In the genomic region with DNA sequence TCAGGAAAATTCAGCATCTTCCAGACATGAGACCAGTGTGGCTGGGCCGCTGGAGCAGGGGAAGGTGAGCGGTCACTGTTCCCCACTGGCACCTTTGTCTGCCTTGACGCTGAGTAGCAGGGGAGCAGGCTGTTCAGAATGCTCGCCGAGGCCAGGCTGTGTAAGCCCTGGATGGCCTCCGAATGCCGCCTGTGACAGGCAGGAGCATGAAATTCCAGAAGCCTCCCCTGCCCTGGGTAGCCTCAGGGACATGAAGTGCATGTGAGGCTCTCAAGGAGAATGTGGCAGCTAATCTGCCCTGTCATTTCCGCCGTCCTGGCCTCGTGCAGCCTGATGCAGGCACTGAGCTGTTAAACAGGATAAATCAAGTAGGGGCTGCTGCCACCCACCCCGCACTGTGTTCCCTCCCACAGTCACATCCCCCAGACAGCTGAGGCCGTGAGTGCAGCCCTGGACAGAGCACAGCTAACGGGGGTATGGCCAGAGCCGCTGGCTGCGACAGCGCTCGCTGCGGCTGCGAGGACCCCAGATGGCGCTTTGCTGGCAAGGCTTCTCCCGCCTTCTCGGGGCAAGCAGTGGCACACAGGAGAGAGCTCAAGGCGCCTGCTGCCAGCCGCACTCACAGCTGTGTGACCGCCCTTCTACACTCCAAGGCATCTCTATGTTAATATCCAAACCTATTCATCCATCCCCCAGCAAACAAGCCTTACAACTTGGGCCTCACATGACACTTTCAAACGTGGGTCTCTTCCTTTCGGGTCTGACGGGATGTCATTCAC, we compare ENCODE assay signal across 2 cellular contexts.
TF ChIP-seq lines count a peak whose summit lies in the region.

No MANE protein-coding gene starts in this region.

TF ChIP-seq in HepG2, 621 proteins besides CTCF, POLR2A, EP300 and RAD21:
- TF ChIP-seq RAD51 (IDR thresholded peaks at IDR 0.05; ENCODE audit: borderline replicate concordance) = no peak
- no peak for TF ChIP-seq NFIC (IDR thresholded peaks at IDR 0.05; ENCODE audit: low read length)
- TF ChIP-seq, protein P1, sequence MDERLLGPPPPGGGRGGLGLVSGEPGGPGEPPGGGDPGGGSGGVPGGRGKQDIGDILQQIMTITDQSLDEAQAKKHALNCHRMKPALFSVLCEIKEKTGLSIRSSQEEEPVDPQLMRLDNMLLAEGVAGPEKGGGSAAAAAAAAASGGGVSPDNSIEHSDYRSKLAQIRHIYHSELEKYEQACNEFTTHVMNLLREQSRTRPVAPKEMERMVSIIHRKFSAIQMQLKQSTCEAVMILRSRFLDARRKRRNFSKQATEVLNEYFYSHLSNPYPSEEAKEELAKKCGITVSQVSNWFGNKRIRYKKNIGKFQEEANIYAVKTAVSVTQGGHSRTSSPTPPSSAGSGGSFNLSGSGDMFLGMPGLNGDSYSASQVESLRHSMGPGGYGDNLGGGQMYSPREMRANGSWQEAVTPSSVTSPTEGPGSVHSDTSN (CRISPR knock-in tag; IDR thresholded peaks at IDR 0.05) = no peak
- no peak for TF ChIP-seq RBFOX2 (IDR thresholded peaks at IDR 0.05; ENCODE audit: low read depth, low read length)
- no peak for TF ChIP-seq ZNF720 (CRISPR knock-in tag; IDR thresholded peaks at IDR 0.05)
- TF ChIP-seq, protein P2, sequence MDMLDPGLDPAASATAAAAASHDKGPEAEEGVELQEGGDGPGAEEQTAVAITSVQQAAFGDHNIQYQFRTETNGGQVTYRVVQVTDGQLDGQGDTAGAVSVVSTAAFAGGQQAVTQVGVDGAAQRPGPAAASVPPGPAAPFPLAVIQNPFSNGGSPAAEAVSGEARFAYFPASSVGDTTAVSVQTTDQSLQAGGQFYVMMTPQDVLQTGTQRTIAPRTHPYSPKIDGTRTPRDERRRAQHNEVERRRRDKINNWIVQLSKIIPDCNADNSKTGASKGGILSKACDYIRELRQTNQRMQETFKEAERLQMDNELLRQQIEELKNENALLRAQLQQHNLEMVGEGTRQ (IDR thresholded peaks at IDR 0.05; ENCODE audit: low read depth, low read length) = no peak
- TF ChIP-seq, protein P2 (CRISPR knock-in tag; IDR thresholded peaks at IDR 0.05; ENCODE audit: borderline replicate concordance) = no peak
- TF ChIP-seq, protein P3, sequence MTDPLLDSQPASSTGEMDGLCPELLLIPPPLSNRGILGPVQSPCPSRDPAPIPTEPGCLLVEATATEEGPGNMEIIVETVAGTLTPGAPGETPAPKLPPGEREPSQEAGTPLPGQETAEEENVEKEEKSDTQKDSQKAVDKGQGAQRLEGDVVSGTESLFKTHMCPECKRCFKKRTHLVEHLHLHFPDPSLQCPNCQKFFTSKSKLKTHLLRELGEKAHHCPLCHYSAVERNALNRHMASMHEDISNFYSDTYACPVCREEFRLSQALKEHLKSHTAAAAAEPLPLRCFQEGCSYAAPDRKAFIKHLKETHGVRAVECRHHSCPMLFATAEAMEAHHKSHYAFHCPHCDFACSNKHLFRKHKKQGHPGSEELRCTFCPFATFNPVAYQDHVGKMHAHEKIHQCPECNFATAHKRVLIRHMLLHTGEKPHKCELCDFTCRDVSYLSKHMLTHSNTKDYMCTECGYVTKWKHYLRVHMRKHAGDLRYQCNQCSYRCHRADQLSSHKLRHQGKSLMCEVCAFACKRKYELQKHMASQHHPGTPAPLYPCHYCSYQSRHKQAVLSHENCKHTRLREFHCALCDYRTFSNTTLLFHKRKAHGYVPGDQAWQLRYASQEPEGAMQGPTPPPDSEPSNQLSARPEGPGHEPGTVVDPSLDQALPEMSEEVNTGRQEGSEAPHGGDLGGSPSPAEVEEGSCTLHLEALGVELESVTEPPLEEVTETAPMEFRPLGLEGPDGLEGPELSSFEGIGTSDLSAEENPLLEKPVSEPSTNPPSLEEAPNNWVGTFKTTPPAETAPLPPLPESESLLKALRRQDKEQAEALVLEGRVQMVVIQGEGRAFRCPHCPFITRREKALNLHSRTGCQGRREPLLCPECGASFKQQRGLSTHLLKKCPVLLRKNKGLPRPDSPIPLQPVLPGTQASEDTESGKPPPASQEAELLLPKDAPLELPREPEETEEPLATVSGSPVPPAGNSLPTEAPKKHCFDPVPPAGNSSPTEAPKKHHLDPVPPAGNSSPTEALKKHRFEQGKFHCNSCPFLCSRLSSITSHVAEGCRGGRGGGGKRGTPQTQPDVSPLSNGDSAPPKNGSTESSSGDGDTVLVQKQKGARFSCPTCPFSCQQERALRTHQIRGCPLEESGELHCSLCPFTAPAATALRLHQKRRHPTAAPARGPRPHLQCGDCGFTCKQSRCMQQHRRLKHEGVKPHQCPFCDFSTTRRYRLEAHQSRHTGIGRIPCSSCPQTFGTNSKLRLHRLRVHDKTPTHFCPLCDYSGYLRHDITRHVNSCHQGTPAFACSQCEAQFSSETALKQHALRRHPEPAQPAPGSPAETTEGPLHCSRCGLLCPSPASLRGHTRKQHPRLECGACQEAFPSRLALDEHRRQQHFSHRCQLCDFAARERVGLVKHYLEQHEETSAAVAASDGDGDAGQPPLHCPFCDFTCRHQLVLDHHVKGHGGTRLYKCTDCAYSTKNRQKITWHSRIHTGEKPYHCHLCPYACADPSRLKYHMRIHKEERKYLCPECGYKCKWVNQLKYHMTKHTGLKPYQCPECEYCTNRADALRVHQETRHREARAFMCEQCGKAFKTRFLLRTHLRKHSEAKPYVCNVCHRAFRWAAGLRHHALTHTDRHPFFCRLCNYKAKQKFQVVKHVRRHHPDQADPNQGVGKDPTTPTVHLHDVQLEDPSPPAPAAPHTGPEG (CRISPR knock-in tag; IDR thresholded peaks at IDR 0.05) = no peak

TF ChIP-seq in H1, 55 proteins besides CTCF, POLR2A, EP300 and RAD21:
- TF ChIP-seq CBX8 (IDR thresholded peaks at IDR 0.05; ENCODE audit: borderline replicate concordance, low read depth, low read length) = no peak
- no peak for TF ChIP-seq HDAC6 (IDR thresholded peaks at IDR 0.05; ENCODE audit: low read depth, low read length)
- TF ChIP-seq, protein P4, sequence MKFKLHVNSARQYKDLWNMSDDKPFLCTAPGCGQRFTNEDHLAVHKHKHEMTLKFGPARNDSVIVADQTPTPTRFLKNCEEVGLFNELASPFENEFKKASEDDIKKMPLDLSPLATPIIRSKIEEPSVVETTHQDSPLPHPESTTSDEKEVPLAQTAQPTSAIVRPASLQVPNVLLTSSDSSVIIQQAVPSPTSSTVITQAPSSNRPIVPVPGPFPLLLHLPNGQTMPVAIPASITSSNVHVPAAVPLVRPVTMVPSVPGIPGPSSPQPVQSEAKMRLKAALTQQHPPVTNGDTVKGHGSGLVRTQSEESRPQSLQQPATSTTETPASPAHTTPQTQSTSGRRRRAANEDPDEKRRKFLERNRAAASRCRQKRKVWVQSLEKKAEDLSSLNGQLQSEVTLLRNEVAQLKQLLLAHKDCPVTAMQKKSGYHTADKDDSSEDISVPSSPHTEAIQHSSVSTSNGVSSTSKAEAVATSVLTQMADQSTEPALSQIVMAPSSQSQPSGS (IDR thresholded peaks at IDR 0.05; ENCODE audit: low read length) = no peak
- TF ChIP-seq BCL11A (IDR thresholded peaks at IDR 0.05; ENCODE audit: low read depth in 2 of 2, low read length in 2 of 2) = no peak
- TF ChIP-seq EGR1 (IDR thresholded peaks at IDR 0.05; ENCODE audit: borderline replicate concordance, low read depth, low read length) = no peak
